1 cellular context compared by ENCODE assay signal in the genomic region with DNA sequence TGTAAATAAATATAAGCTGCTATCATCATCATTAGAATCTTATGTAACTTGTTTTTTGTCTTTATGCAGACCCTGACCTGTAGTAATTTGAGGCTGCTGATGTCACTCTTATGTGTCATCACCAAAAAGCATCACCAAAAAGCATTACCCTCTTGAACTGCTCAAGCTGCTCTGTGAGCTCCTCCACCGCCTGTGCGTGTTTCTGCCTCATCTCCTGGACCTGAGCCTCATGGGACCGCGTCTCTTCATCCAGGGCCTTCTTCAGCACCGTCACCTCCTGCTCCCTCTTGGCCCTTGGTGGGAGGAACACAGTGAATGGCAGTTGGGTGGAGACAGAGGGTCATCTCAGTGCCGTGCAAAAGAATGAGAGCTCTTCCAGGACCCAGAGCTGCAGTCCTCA.
TF ChIP-seq lines count a peak whose summit lies in the region.

No MANE protein-coding gene starts in this region.

TF ChIP-seq in HepG2, 621 proteins besides CTCF, POLR2A, EP300 and RAD21:
- TF ChIP-seq AHR (CRISPR knock-in tag; IDR thresholded peaks at IDR 0.05), result no peak
- TF ChIP-seq SRSF1 (optimal IDR thresholded peaks at IDR 0.05; ENCODE audit: low read depth, low read length), result no peak
- TF ChIP-seq CREB1 (IDR thresholded peaks at IDR 0.05), result peak; percentile 71
- TF ChIP-seq CREB1 (CRISPR knock-in tag; IDR thresholded peaks at IDR 0.05), result no peak
- TF ChIP-seq, protein P1, sequence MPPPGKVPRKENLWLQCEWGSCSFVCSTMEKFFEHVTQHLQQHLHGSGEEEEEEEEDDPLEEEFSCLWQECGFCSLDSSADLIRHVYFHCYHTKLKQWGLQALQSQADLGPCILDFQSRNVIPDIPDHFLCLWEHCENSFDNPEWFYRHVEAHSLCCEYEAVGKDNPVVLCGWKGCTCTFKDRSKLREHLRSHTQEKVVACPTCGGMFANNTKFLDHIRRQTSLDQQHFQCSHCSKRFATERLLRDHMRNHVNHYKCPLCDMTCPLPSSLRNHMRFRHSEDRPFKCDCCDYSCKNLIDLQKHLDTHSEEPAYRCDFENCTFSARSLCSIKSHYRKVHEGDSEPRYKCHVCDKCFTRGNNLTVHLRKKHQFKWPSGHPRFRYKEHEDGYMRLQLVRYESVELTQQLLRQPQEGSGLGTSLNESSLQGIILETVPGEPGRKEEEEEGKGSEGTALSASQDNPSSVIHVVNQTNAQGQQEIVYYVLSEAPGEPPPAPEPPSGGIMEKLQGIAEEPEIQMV (CRISPR knock-in tag; IDR thresholded peaks at IDR 0.05; ENCODE audit: low read depth), result no peak
- TF ChIP-seq NFE2L2 (IDR thresholded peaks at IDR 0.05; ENCODE audit: low read length), result peak; percentile 4; the same call in 1 of the 2 replicates
TF ChIP-seq in HepG2: peak in this region for 2.
